Comparison of ENCODE assay signal across 9 cellular contexts in the genomic region with DNA sequence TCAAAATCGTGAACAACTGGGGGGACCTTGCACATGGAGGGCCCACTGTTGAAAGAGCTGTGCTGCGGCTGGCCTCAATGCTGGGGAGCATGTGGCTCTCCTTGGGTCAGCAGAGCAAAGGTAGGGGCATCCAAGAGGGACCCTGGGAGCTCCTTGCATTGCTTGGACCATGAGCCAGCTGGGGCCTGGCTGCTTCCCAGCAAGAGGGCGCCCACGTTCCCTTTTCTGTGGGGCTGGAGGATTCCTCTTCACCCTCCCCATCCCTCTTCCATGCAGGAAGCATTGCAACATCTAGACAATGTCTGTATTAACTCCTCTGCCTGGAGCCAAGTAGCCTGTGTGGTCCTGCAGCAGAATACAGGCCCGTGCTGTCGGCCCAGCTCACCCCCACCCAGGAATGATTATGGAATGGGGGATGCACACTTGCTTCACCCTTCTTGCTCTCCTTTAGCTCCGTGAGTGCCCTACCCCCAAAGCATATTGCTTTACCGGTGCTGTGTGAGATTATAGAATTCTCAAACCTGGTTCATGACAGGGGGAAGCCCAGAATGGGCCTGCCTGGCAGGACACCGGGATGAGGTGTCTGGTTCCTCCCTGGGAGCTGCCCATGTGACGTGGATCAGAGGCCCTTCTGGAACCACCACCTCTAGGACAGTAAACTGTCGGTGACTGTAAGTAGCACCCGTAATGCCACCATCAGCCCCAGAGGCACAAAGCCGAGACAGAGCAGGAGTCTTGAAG.
DNase-seq lines count a peak whose midpoint lies in the region; ATAC-seq and TF ChIP-seq lines count a peak whose summit lies in the region.
"Had no signal": no experiment of that assay in that cellular context is flagged by ENCODE, and none has a peak within 500 bp of the region (broad histone marks: within the 10 kb centered on the region; RNA-seq: fewer than 3 reads in every experiment).

No MANE protein-coding gene starts in this region.

- H3K27ac Mint-ChIP-seq in type B pancreatic cell, result no peak overlapping the region

- H3K4me1 Mint-ChIP-seq in type B pancreatic cell (ENCODE audit: unreplicated experiment), result no peaks in the 10 kb centered on the region

- H3K4me3 ChIP-seq in mammary epithelial cell (replicated peaks in 1 of 3; ENCODE audit: insufficient read depth in 1 of 3, low read depth in 2 of 3, low read length in 3 of 3) (no peak overlapping the region), mucosa of descending colon (no peak overlapping the region)

- no peaks in the 10 kb centered on the region for H3K9me3 ChIP-seq in mammary epithelial cell (replicated peaks; ENCODE audit: insufficient read depth, low read length)
- H3K9me3 ChIP-seq in mucosa of descending colon, result no peaks in the 10 kb centered on the region

- DNase-seq in AG08396 (ENCODE audit: low spot score) (peak; percentile 47), HT1080 (ENCODE audit: low read depth) (peak; percentile 60), mammary epithelial cell (peak; percentile 57), mucosa of descending colon (no peak), NCI-H146 treated with DMSO at 0.1 percent for 48 hours (lab: John Stamatoyannopoulos, UW; ENCODE audit: unreplicated experiment) (no peak), type B pancreatic cell (ENCODE audit: extremely low spot score, unreplicated experiment) (no peak)
- DNase-seq in NK-92 treated with Interleukin-12 subunit alpha and Interleukin-12 subunit beta, amount 100 ng/mL, for 24 hours (lab: John Stamatoyannopoulos, UW), result no peak
- DNase-seq: activated CD8-positive, alpha-beta memory T cell treated with anti-CD3 and anti-CD28 coated beads, Interleukin-2, amount 50 U/mL, for 48 hours had no signal

- in situ Hi-C loops in mammary epithelial cell (cut with MboI; ENCODE audit: low sequenced_read_pairs in 2 of 2), result no loop called here

- H4K20me1 ChIP-seq in mammary epithelial cell (ENCODE audit: insufficient read depth, low read length), result no peaks in the 10 kb centered on the region

- H3K4me2 ChIP-seq in mammary epithelial cell (ENCODE audit: insufficient read depth, low read depth, low read length), result peak overlapping the region; percentile 19

- dilution Hi-C loops in mammary epithelial cell (cut with HindIII; ENCODE audit: low sequenced_read_pairs), result loop anchor here (5.0 kb wide), 1 partner anchor 117 kb away; no protein-coding TSS in a partner anchor

- H3K4me3 Mint-ChIP-seq in type B pancreatic cell, result no peak overlapping the region

- H3K4me1 ChIP-seq in mammary epithelial cell (ENCODE audit: insufficient read depth, low read length), result peaks cover 41% of the 10 kb centered on the region
- H3K4me1 ChIP-seq in mucosa of descending colon (ENCODE audit: low read depth), result no peaks in the 10 kb centered on the region

- H3K9me3 Mint-ChIP-seq in type B pancreatic cell, result no peaks in the 10 kb centered on the region

- intact Hi-C loops in mammary epithelial cell (cut with micrococcal nuclease) (no loop called here), mucosa of descending colon (cut with DNase I, micrococcal nuclease) (no loop called here)

- peak overlapping the region; percentile 31 for H3K27ac ChIP-seq in mammary epithelial cell (ENCODE audit: insufficient read depth, low read depth, low read length)

- H2AFZ ChIP-seq in mammary epithelial cell (ENCODE audit: low read depth, low read length), result peak overlapping the region; percentile 83

- TF ChIP-seq CTCF in mammary epithelial cell (conservative IDR thresholded peaks at IDR 0.05 in 1 of 2, IDR thresholded peaks at IDR 0.05 in 1 of 2; ENCODE audit: extremely low read depth in 1 of 2, insufficient read depth in 1 of 2, low read depth in 1 of 2, low read length in 2 of 2) (peak; percentile 26 to 51), mucosa of descending colon (IDR thresholded peaks at IDR 0.05) (no peak), type B pancreatic cell (conservative IDR thresholded peaks at IDR 0.05) (no peak)

- no peaks in the 10 kb centered on the region for H3K27me3 ChIP-seq in mammary epithelial cell (ENCODE audit: insufficient read depth, low read length)

- no peaks in the 10 kb centered on the region for H3K36me3 ChIP-seq in mammary epithelial cell (ENCODE audit: insufficient read depth, low read length)
- no peaks in the 10 kb centered on the region for H3K36me3 ChIP-seq in mucosa of descending colon (ENCODE audit: low read depth)

- H3K36me3 Mint-ChIP-seq in type B pancreatic cell, result no peaks in the 10 kb centered on the region

- no peak overlapping the region for H3K9ac ChIP-seq in mammary epithelial cell (ENCODE audit: insufficient read depth, low read length)

- ATAC-seq in mucosa of descending colon (peak; percentile 45), HG02973 (IDR thresholded peaks at IDR 0.05; ENCODE audit: unreplicated experiment) (no peak)

- H3K27me3 Mint-ChIP-seq in type B pancreatic cell, result peaks cover 14% of the 10 kb centered on the region

- CTCF ChIA-PET in mammary epithelial cell (lab: Charles Lee; ENCODE audit: low non-redundant PET), result interaction anchor here (0.5 to 0.6 kb wide), 2 partner anchors 60 to 312 kb away, joined by 3 read pairs; no protein-coding TSS in a partner anchor

- BruUV-seq in mammary epithelial cell (replicated peaks; lab: Mats Ljungman, UMichigan), result no TSS peak

- no peaks in the 10 kb centered on the region for H3K79me2 ChIP-seq in mammary epithelial cell (ENCODE audit: insufficient read depth, low read length)

- WGBS in mammary epithelial cell (ENCODE audit: low coverage, missing lambda C conversion rate), result 12% methylated on average over 12 of the region's 13 CpGs

Comparison
In these comparisons a context has a peak if more than half of its experiments do, and no peak if none do; other contexts are left out.
1. DNase-seq: peak in AG08396 (single experiment), HT1080 (single experiment) and mammary epithelial cell (single experiment); none in mucosa of descending colon (0 of 3), NCI-H146 treated with DMSO at 0.1 percent for 48 hours (single experiment), type B pancreatic cell (single experiment) and NK-92 treated with Interleukin-12 subunit alpha and Interleukin-12 subunit beta, amount 100 ng/mL, for 24 hours (single experiment).
2. CTCF ChIP-seq: peak in mammary epithelial cell (2 of 2); none in mucosa of descending colon (single experiment) and type B pancreatic cell (single experiment).